In genomic region chr2:69917854-69918253, GRCh38 we compare ENCODE assay signal across 9 cellular contexts. TPM values are rescaled to one million over a fixed set of nuclear protein-coding genes. Genes with fewer than 3 reads are reported as not detected.
DNase-seq lines count a peak whose midpoint lies in the region; ATAC-seq and TF ChIP-seq lines count a peak whose summit lies in the region.
"Had no signal": no experiment of that assay in that cellular context is flagged by ENCODE, and none has a peak within 500 bp of the region (broad histone marks: within the 10 kb centered on the region; RNA-seq: fewer than 3 reads in every experiment).

No MANE protein-coding gene starts in this region.

- peak overlapping the region; percentile 9; the same call in 1 of the 2 replicates for H3K4me3 Mint-ChIP-seq in HFFc6
- H3K4me3 Mint-ChIP-seq in stimulated activated effector memory CD8-positive, alpha-beta T cell treated with anti-CD3 and anti-CD28 coated beads, Interleukin-12 subunit alpha, Interleukin-12 subunit beta, amount 100 ng/mL, for 72 hours: peak overlapping the region; percentile 64
- H3K4me3 Mint-ChIP-seq: stimulated activated naive CD8-positive, alpha-beta T cell treated with anti-CD3 and anti-CD28 coated beads, Interleukin-15, Interleukin-2, amounts not matched to agents 100 ng/mL and 50 ng/mL, for 24 hours had no signal

- no peaks in the 10 kb centered on the region for H3K9me3 Mint-ChIP-seq in HFFc6
- H3K9me3 Mint-ChIP-seq in stimulated activated effector memory CD8-positive, alpha-beta T cell treated with anti-CD3 and anti-CD28 coated beads, Interleukin-12 subunit alpha, Interleukin-12 subunit beta, amount 100 ng/mL, for 72 hours: no peaks in the 10 kb centered on the region
- H3K9me3 Mint-ChIP-seq: stimulated activated naive CD8-positive, alpha-beta T cell treated with anti-CD3 and anti-CD28 coated beads, Interleukin-15, Interleukin-2, amounts not matched to agents 100 ng/mL and 50 ng/mL, for 24 hours had no signal

- DNase-seq in HFFc6: peak; percentile 78
- peak; percentile 53 for DNase-seq in SW480 (ENCODE audit: low spot score)
- peak; percentile 62 for DNase-seq in fibroblast of the conjunctiva (ENCODE audit: low read depth)
- DNase-seq in stimulated activated effector memory CD8-positive, alpha-beta T cell treated with anti-CD3 and anti-CD28 coated beads, Interleukin-12 subunit alpha, Interleukin-12 subunit beta, amount 100 ng/mL, for 72 hours (ENCODE audit: low spot score in 2 of 2): no peak
- DNase-seq in NCI-H187 (lab: John Stamatoyannopoulos, UW): no peak
- DNase-seq in ecto neural progenitor cell (ENCODE audit: low spot score): no peak
- DNase-seq in GM13977 (ENCODE audit: low spot score): no peak
- DNase-seq: NCI-H2081 had no signal

- peak overlapping the region; percentile 73 for H3K27ac Mint-ChIP-seq in HFFc6
- H3K27ac Mint-ChIP-seq in stimulated activated effector memory CD8-positive, alpha-beta T cell treated with anti-CD3 and anti-CD28 coated beads, Interleukin-12 subunit alpha, Interleukin-12 subunit beta, amount 100 ng/mL, for 72 hours: peak overlapping the region; percentile 32
- H3K27ac Mint-ChIP-seq: stimulated activated naive CD8-positive, alpha-beta T cell treated with anti-CD3 and anti-CD28 coated beads, Interleukin-15, Interleukin-2, amounts not matched to agents 100 ng/mL and 50 ng/mL, for 24 hours had no signal

- no peak for ATAC-seq in stimulated activated effector memory CD8-positive, alpha-beta T cell treated with anti-CD3 and anti-CD28 coated beads, Interleukin-12 subunit alpha, Interleukin-12 subunit beta, amount 100 ng/mL, for 72 hours

- H3K27me3 Mint-ChIP-seq in HFFc6 (ENCODE audit: insufficient read depth): 0 out of 2 replicates have a peak, but pooled peaks cover 2% of the 10 kb centered on the region
- H3K27me3 Mint-ChIP-seq: stimulated activated naive CD8-positive, alpha-beta T cell treated with anti-CD3 and anti-CD28 coated beads, Interleukin-15, Interleukin-2, amounts not matched to agents 100 ng/mL and 50 ng/mL, for 24 hours had no signal

- H3K36me3 Mint-ChIP-seq in HFFc6 (ENCODE audit: low read depth): 0 out of 2 replicates have a peak, but pooled peaks cover 5% of the 10 kb centered on the region
- peaks cover 82% of the 10 kb centered on the region for H3K36me3 Mint-ChIP-seq in stimulated activated effector memory CD8-positive, alpha-beta T cell treated with anti-CD3 and anti-CD28 coated beads, Interleukin-12 subunit alpha, Interleukin-12 subunit beta, amount 100 ng/mL, for 72 hours

- in situ Hi-C loops in GM13977 (cut with MboI; ENCODE audit: low pct_unique_long_range_greater_than_20kb, low sequenced_read_pairs, unreplicated experiment): loop anchor here (10.0 to 25.0 kb wide), 4 partner anchors 147 to 719 kb away; partner anchors contain the start of gene SNRPG

- H3K4me1 Mint-ChIP-seq in HFFc6 (ENCODE audit: low read depth): peaks cover 36% of the 10 kb centered on the region
- peaks cover 20% of the 10 kb centered on the region for H3K4me1 Mint-ChIP-seq in stimulated activated effector memory CD8-positive, alpha-beta T cell treated with anti-CD3 and anti-CD28 coated beads, Interleukin-12 subunit alpha, Interleukin-12 subunit beta, amount 100 ng/mL, for 72 hours

- TF ChIP-seq CTCF in HFFc6 (IDR thresholded peaks at IDR 0.05) (no peak), GM13977 (IDR thresholded peaks at IDR 0.05; ENCODE audit: extremely low read depth, insufficient read depth, missing control alignments) (no peak)

RNA-seq across cellular contexts. Expression of gene MXD1, which starts 2.9 kb away (rescaled TPM):
- 1 to 10 TPM; 4.1 to 9.1 (median 6.9) TPM for total RNA-seq in HFFc6 (2021; fragmentation: NEBNext Ultra II Directional; extraction: Animal tissue kit (Norgen Biotek cat#: 25700))

RNA-seq across cellular contexts. Expression of gene SNRNP27, which starts 24.1 kb away (rescaled TPM):
- total RNA-seq in HFFc6 (2021; fragmentation: NEBNext Ultra II Directional; extraction: Animal tissue kit (Norgen Biotek cat#: 25700)): 10 to 100 TPM; 46.4 to 62.0 (median 55.7) TPM

RNA-seq across cellular contexts. Expression of gene ASPRV1, which starts 43.6 kb away (rescaled TPM):
- total RNA-seq in HFFc6 (2021; fragmentation: NEBNext Ultra II Directional; extraction: Animal tissue kit (Norgen Biotek cat#: 25700)): under 1 TPM in 2 of 6 experiments, not detected in 4; 0.07 to 0.15 TPM

Comparison
In these comparisons a context has a peak if more than half of its experiments do, and no peak if none do; other contexts are left out.
1. DNase-seq: peak in HFFc6 (single experiment), SW480 (single experiment) and fibroblast of the conjunctiva (single experiment); none in stimulated activated effector memory CD8-positive, alpha-beta T cell treated with anti-CD3 and anti-CD28 coated beads, Interleukin-12 subunit alpha, Interleukin-12 subunit beta, amount 100 ng/mL, for 72 hours (0 of 2), NCI-H187 (0 of 2), ecto neural progenitor cell (single experiment) and GM13977 (single experiment).